ENCODE assay signal across 2 cellular contexts in genomic region chr2:37181726-37182684, GRCh38.
A peak's percentile ranks its signal among the peaks of the same experiment; 100 is the strongest.
TF ChIP-seq lines count a peak whose summit lies in the region.

No MANE protein-coding gene starts in this region.

TF ChIP-seq in SK-N-SH, 30 proteins besides CTCF, POLR2A, EP300 and RAD21 (continued from another document):
- TF ChIP-seq USF2 (IDR thresholded peaks at IDR 0.05; ENCODE audit: borderline replicate concordance, low read depth, low read length) = no peak
- TF ChIP-seq YY1 (IDR thresholded peaks at IDR 0.05; ENCODE audit: low read depth) = no peak
- TF ChIP-seq TCF12 (IDR thresholded peaks at IDR 0.05) = peak; percentile 44
- no peak for TF ChIP-seq RXRA (IDR thresholded peaks at IDR 0.05; ENCODE audit: borderline replicate concordance, low read depth)
- peak; percentile 43 for TF ChIP-seq GATA2 (CRISPR knock-in tag; IDR thresholded peaks at IDR 0.05)
- TF ChIP-seq MXI1 (IDR thresholded peaks at IDR 0.05; ENCODE audit: low read depth, low read length) = no peak
- 0 out of 2 replicates have a peak, but pooled peaks have one; percentile 6 for TF ChIP-seq FOSL2 (IDR thresholded peaks at IDR 0.05; ENCODE audit: borderline replicate concordance, low read depth)
- no peak for TF ChIP-seq POLR2AphosphoS5 (IDR thresholded peaks at IDR 0.05; ENCODE audit: low read depth, low read length)
- TF ChIP-seq IRF3 (IDR thresholded peaks at IDR 0.05; ENCODE audit: low read depth, low read length) = no peak
- TF ChIP-seq NRF1 (IDR thresholded peaks at IDR 0.05; ENCODE audit: low read depth, low read length) = no peak
- no peak for TF ChIP-seq TAF1 (IDR thresholded peaks at IDR 0.05; ENCODE audit: borderline replicate concordance, low read depth, low read length)
TF ChIP-seq in SK-N-SH: peak in this region for 5.

TF ChIP-seq in SK-N-SH treated with all-trans-retinoic acid at 6 μM for 48 hours, 23 proteins besides CTCF, POLR2A, EP300 and RAD21 (continued from another document):
- TF ChIP-seq TSHZ2 (CRISPR knock-in tag; IDR thresholded peaks at IDR 0.05) (no peak), TCF4 (CRISPR knock-in tag; IDR thresholded peaks at IDR 0.05; ENCODE audit: borderline replicate concordance) (no peak), ZNF8 (CRISPR knock-in tag; IDR thresholded peaks at IDR 0.05) (no peak), OSR1 (CRISPR knock-in tag; IDR thresholded peaks at IDR 0.05) (no peak), POU6F1 (CRISPR knock-in tag; IDR thresholded peaks at IDR 0.05; ENCODE audit: borderline replicate concordance, low read depth) (no peak), PPARA (CRISPR knock-in tag; IDR thresholded peaks at IDR 0.05; ENCODE audit: borderline replicate concordance) (no peak), ZNF70 (CRISPR knock-in tag; IDR thresholded peaks at IDR 0.05) (no peak), ESRRG (CRISPR knock-in tag; IDR thresholded peaks at IDR 0.05) (no peak)
